1 cellular context compared by ENCODE assay signal in genomic region chr5:32129074-32129598, GRCh38.
TF ChIP-seq lines count a peak whose summit lies in the region.

No MANE protein-coding gene starts in this region.

TF ChIP-seq in GM23338, 12 proteins besides CTCF, POLR2A, EP300 and RAD21 (continued from another document):
- no peak for TF ChIP-seq ZNF462 (CRISPR knock-in tag; IDR thresholded peaks at IDR 0.05)
- no peak for TF ChIP-seq POLR2AphosphoS5 (IDR thresholded peaks at IDR 0.05; ENCODE audit: low read depth)
- TF ChIP-seq ZNF114 (CRISPR knock-in tag; IDR thresholded peaks at IDR 0.05) = no peak
- TF ChIP-seq, protein P1, sequence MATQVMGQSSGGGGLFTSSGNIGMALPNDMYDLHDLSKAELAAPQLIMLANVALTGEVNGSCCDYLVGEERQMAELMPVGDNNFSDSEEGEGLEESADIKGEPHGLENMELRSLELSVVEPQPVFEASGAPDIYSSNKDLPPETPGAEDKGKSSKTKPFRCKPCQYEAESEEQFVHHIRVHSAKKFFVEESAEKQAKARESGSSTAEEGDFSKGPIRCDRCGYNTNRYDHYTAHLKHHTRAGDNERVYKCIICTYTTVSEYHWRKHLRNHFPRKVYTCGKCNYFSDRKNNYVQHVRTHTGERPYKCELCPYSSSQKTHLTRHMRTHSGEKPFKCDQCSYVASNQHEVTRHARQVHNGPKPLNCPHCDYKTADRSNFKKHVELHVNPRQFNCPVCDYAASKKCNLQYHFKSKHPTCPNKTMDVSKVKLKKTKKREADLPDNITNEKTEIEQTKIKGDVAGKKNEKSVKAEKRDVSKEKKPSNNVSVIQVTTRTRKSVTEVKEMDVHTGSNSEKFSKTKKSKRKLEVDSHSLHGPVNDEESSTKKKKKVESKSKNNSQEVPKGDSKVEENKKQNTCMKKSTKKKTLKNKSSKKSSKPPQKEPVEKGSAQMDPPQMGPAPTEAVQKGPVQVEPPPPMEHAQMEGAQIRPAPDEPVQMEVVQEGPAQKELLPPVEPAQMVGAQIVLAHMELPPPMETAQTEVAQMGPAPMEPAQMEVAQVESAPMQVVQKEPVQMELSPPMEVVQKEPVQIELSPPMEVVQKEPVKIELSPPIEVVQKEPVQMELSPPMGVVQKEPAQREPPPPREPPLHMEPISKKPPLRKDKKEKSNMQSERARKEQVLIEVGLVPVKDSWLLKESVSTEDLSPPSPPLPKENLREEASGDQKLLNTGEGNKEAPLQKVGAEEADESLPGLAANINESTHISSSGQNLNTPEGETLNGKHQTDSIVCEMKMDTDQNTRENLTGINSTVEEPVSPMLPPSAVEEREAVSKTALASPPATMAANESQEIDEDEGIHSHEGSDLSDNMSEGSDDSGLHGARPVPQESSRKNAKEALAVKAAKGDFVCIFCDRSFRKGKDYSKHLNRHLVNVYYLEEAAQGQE (IDR thresholded peaks at IDR 0.05; ENCODE audit: unreplicated experiment) = no peak
- TF ChIP-seq ZNF331 (CRISPR knock-in tag; IDR thresholded peaks at IDR 0.05; ENCODE audit: low read depth) = no peak
- no peak for TF ChIP-seq CREB1 (CRISPR knock-in tag; IDR thresholded peaks at IDR 0.05; ENCODE audit: low read depth)
TF ChIP-seq in GM23338: peak in this region for 0.
